Comparison of ENCODE assay signal across 8 cellular contexts in the genomic region with DNA sequence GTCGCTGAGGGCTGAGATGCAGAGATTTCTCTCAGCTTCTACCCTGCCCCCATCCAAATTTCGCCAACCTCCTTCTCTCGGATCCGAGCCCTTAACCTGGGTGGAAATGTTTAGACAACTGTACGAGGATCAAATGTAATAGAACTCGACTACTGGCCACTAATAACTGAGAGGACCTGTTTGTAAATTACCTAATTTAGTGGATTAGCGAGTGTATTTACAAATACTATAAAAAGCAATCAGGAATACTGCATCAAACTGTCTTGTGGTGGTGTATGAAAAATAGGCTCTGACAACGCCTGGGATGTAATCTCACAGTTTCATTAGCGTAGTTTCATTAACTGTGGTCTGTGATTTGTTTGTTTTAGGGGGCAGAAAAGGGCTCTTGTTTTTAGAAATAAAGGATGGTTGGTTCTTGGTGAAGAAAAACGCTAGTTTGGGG. TPM values are rescaled to one million over a fixed set of nuclear protein-coding genes. Genes with fewer than 3 reads are reported as not detected.
DNase-seq lines count a peak whose midpoint lies in the region; ATAC-seq and TF ChIP-seq lines count a peak whose summit lies in the region.

No MANE protein-coding gene starts in this region.

- H3K4me1 ChIP-seq in GM23248 (ENCODE audit: insufficient read depth) = peaks cover 36% of the 10 kb centered on the region
- H3K4me1 ChIP-seq in gastrocnemius medialis = peaks cover 10 to 16% of the 10 kb centered on the region in 2 donors

- DNase-seq in GM23248 (no peak), SK-N-MC (ENCODE audit: low read depth, low spot score) (no peak), foreskin fibroblast (no peak), gastrocnemius medialis (no peak), glomerular visceral epithelial cell (ENCODE audit: extremely low spot score) (no peak), mucosa of gallbladder (ENCODE audit: low spot score) (no peak)

- peaks cover 51% of the 10 kb centered on the region for H3K79me2 ChIP-seq in GM23248 (ENCODE audit: insufficient read depth)

- H2AFZ ChIP-seq in GM23248 = peak overlapping the region; percentile 95

- WGBS in GM23248 (ENCODE audit: low coverage in 1 of 2, low lambda C conversion rate in 2 of 2, missing lambda C conversion rate in 2 of 2), 2 experiments = 0 to 3% methylated on average over 10 of the region's 10 CpGs

- H3K27me3 ChIP-seq in GM23248 (replicated peaks; ENCODE audit: insufficient read depth) (no peaks in the 10 kb centered on the region), gastrocnemius medialis (no peaks in the 10 kb centered on the region)

- H4K20me1 ChIP-seq in GM23248 (ENCODE audit: insufficient read depth) = no peaks in the 10 kb centered on the region

- H3K4me3 ChIP-seq in GM23248 = peak overlapping the region; percentile 96
- H3K4me3 ChIP-seq in SK-N-MC = peak overlapping the region; percentile 77
- H3K4me3 ChIP-seq in foreskin fibroblast (ENCODE audit: low read depth in 1 of 2, low read length in 2 of 2) = peak overlapping the region; percentile 74 to 77
- peak overlapping the region; percentile 76 to 96 (median 84) for H3K4me3 ChIP-seq in gastrocnemius medialis

- intact Hi-C loops in gastrocnemius medialis (cut with DNase I; ENCODE audit: low total_unique reads) = loop anchor here (5.0 to 10.0 kb wide), 2 partner anchors 169 to 318 kb away; a partner anchor contains a TSS

- H3F3A ChIP-seq in GM23248 (ENCODE audit: insufficient read depth) = peaks cover 32% of the 10 kb centered on the region

- in situ Hi-C loops in GM23248 (cut with MboI) = no loop called here
- in situ Hi-C loops in gastrocnemius medialis (cut with MboI; ENCODE audit: low sequenced_read_pairs in 4 of 4) = loop anchor here in 1 of 4 donors (10.0 kb wide), 1 partner anchor 321 kb away; a partner anchor contains a TSS

- peak overlapping the region; percentile 94 for H3K4me2 ChIP-seq in GM23248 (ENCODE audit: unreplicated experiment)

- no peaks in the 10 kb centered on the region for H3K9me3 ChIP-seq in GM23248 (ENCODE audit: low read depth)
- no peaks in the 10 kb centered on the region for H3K9me3 ChIP-seq in SK-N-MC (ENCODE audit: low read depth, low read length)
- H3K9me3 ChIP-seq in gastrocnemius medialis = no peaks in the 10 kb centered on the region

- no peaks in the 10 kb centered on the region for H3K9me2 ChIP-seq in GM23248 (ENCODE audit: insufficient read depth)

- TF ChIP-seq POLR2A in gastrocnemius medialis (IDR thresholded peaks at IDR 0.05) = no peak

- H3K36me3 ChIP-seq in GM23248 (ENCODE audit: low read depth) (no peaks in the 10 kb centered on the region), SK-N-MC (ENCODE audit: insufficient read depth, low read length) (no peaks in the 10 kb centered on the region), gastrocnemius medialis (no peaks in the 10 kb centered on the region)

- H3K9ac ChIP-seq in GM23248 = peak overlapping the region; percentile 90
- peak overlapping the region; percentile 63 for H3K9ac ChIP-seq in SK-N-MC (ENCODE audit: insufficient read length)

- peak overlapping the region; percentile 80 for H3K27ac ChIP-seq in GM23248
- H3K27ac ChIP-seq in SK-N-MC = no peak overlapping the region
- peak overlapping the region; percentile 70 to 82 (median 73) for H3K27ac ChIP-seq in gastrocnemius medialis

- TF ChIP-seq CTCF in foreskin fibroblast (IDR thresholded peaks at IDR 0.05; ENCODE audit: low read depth, low read length) = no peak
- TF ChIP-seq CTCF in gastrocnemius medialis (IDR thresholded peaks at IDR 0.05 in 4 of 5, conservative IDR thresholded peaks at IDR 0.05 in 1 of 5) = no peak

- ATAC-seq in gastrocnemius medialis (no peak), GM18861 (IDR thresholded peaks at IDR 0.05; ENCODE audit: unreplicated experiment) (no peak), HG03378 (IDR thresholded peaks at IDR 0.05; ENCODE audit: unreplicated experiment) (no peak)

RNA-seq across cellular contexts. Expression of a gene that starts 1.3 kb away (rescaled TPM):
- 52.6 and 54.6 TPM in 2 replicates for total RNA-seq in GM23248 (2014; rRNA removed; shearing (Covaris generic))
- 27.8 and 30.4 TPM in 2 replicates for polyA plus RNA-seq in GM23248 (2016; fragmentation: Nextera tagmentation; extraction: Ambion mirVana)
- total RNA-seq in gastrocnemius medialis = 10 to 100 TPM in 3 of 4 donors, 1 to 10 TPM in 1; 5.4 to 15.9 (median 11.3) TPM
- 69.1 TPM for total RNA-seq in mucosa of gallbladder
